Comparison of ENCODE assay signal across 21 cellular contexts in genomic region chr4:164109517-164109916, GRCh38.
DNase-seq lines count a peak whose midpoint lies in the region; ATAC-seq and TF ChIP-seq lines count a peak whose summit lies in the region.
"Had no signal": no experiment of that assay in that cellular context is flagged by ENCODE, and none has a peak within 500 bp of the region (broad histone marks: within the 10 kb centered on the region; RNA-seq: fewer than 3 reads in every experiment).

No MANE protein-coding gene starts in this region.

- peak; percentile 27 for DNase-seq in A172 (ENCODE audit: low spot score)
- DNase-seq in M059J (ENCODE audit: low read depth): peak; percentile 23
- DNase-seq in iris pigment epithelial cell (ENCODE audit: low read depth): peak; percentile 2
- no peak for DNase-seq in omental fat pad (ENCODE audit: low spot score)
- DNase-seq in DMS 273 treated with DMSO at 0.1 percent for 48 hours (lab: John Stamatoyannopoulos, UW): no peak
- DNase-seq: 8988T; BE2C; CD4-positive, alpha-beta T cell; DND-41; HCEC 1CT; NCI-H187; NCI-H2107; NCI-H2227 treated with DMSO at 0.1 percent for 48 hours; NCI-H524; SHP77 treated with DMSO at 0.1 percent for 48 hours; SK-N-SH had no signal

- ATAC-seq in omental fat pad (ENCODE audit: low FRiP score) (peak; percentile 74), GM19455 (IDR thresholded peaks at IDR 0.05; ENCODE audit: unreplicated experiment) (no peak), HG03175 (IDR thresholded peaks at IDR 0.05; ENCODE audit: unreplicated experiment) (no peak), HG03354 (IDR thresholded peaks at IDR 0.05; ENCODE audit: poor library complexity, severe bottlenecking, unreplicated experiment) (no peak)
- ATAC-seq: GM23338, K562 had no signal

- no peak for TF ChIP-seq CTCF in omental fat pad (IDR thresholded peaks at IDR 0.05)

Comparison
In these comparisons a context has a peak if more than half of its experiments do, and no peak if none do; other contexts are left out.
1. DNase-seq: peak in A172 (single experiment), M059J (single experiment) and iris pigment epithelial cell (single experiment); none in omental fat pad (single experiment) and DMS 273 treated with DMSO at 0.1 percent for 48 hours (single experiment).